In the genomic region with DNA sequence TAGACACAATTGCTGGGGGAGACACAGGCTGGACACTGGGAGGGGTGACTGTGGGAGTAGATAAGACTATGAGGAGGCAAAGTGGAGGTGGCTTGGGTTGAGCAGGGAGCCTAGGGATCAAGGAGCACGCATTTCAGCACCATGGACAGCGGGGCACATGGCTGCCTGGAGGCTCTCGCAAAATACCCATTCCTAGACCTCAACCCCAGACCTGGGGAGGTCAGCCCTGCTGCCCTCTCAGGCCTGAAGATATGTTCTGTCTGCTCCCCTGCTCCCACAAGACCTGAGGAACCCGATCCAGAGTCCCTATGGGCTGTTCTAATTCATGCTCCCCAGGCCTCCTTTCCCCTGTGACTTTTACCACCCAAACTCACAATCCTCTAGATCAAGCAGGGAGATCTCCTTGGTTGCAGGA, we compare ENCODE assay signal across 9 cellular contexts. TPM values are rescaled to one million over a fixed set of nuclear protein-coding genes. Genes with fewer than 3 reads are reported as not detected.
DNase-seq lines count a peak whose midpoint lies in the region; ATAC-seq and TF ChIP-seq lines count a peak whose summit lies in the region.
"Had no signal": no experiment of that assay in that cellular context is flagged by ENCODE, and none has a peak within 500 bp of the region (broad histone marks: within the 10 kb centered on the region; RNA-seq: fewer than 3 reads in every experiment).

No MANE protein-coding gene starts in this region.

- H3K4me3 ChIP-seq in AG10803 (ENCODE audit: low read length) = no peak overlapping the region
- H3K4me3 ChIP-seq in fibroblast of pulmonary artery (replicated peaks; ENCODE audit: low read depth, low read length) = no peak overlapping the region

- DNase-seq in AG10803 (ENCODE audit: low read depth) = peak; percentile 19
- DNase-seq in HT1080 (ENCODE audit: low read depth) = peak; percentile 37
- peak; percentile 65 for DNase-seq in activated CD4-positive, alpha-beta T cell treated with anti-CD3 and anti-CD28 coated beads for 48 hours
- peak; percentile 59 for DNase-seq in fibroblast of pulmonary artery (ENCODE audit: low read depth)
- peak; percentile 48 to 63 for DNase-seq in stimulated activated CD4-positive, alpha-beta T cell treated with anti-CD3 and anti-CD28 coated beads, Interleukin-2, amount 100 ng/mL, for 24 hours
- DNase-seq in globus pallidus (ENCODE audit: low spot score) = no peak
- DNase-seq in D341Med (ENCODE audit: low spot score) = no peak

- no peak for ATAC-seq in HG03135 (IDR thresholded peaks at IDR 0.05; ENCODE audit: unreplicated experiment)

- TF ChIP-seq CTCF in AG10803 (conservative IDR thresholded peaks at IDR 0.05; ENCODE audit: low read length) = no peak
- TF ChIP-seq CTCF in fibroblast of pulmonary artery (IDR thresholded peaks at IDR 0.05; ENCODE audit: low read length, missing control alignments) = no peak

RNA-seq across cellular contexts. Expression of gene CPEB1, which starts 16.0 kb away (rescaled TPM):
- total RNA-seq in HT1080 (2014; rRNA removed; shearing (Covaris generic)) = 0.11 and 0.94 TPM in 2 replicates
- 0.26 and 0.55 TPM in 2 replicates for polyA plus RNA-seq in HT1080 (2015; cell fraction: cytosol; rRNA removed)
- polyA plus RNA-seq in HT1080 (2015; cell fraction: nucleus; rRNA removed) = 0.40 and 0.78 TPM in 2 replicates

RNA-seq across cellular contexts. Expression of gene AP3B2, which starts 46.5 kb away (rescaled TPM):
- total RNA-seq in HT1080 (2014; rRNA removed; shearing (Covaris generic)) = not detected in 2 replicates
- not detected in 2 replicates for polyA plus RNA-seq in HT1080 (2015; cell fraction: cytosol; rRNA removed)
- polyA plus RNA-seq in HT1080 (2015; cell fraction: nucleus; rRNA removed) = not detected in 2 replicates
- total RNA-seq: pulmonary artery endothelial cell had no signal

Comparison
In these comparisons a context has a peak if more than half of its experiments do, and no peak if none do; other contexts are left out.
1. DNase-seq: peak in AG10803 (single experiment), HT1080 (single experiment), activated CD4-positive, alpha-beta T cell treated with anti-CD3 and anti-CD28 coated beads for 48 hours (single experiment), fibroblast of pulmonary artery (single experiment) and stimulated activated CD4-positive, alpha-beta T cell treated with anti-CD3 and anti-CD28 coated beads, Interleukin-2, amount 100 ng/mL, for 24 hours (2 of 2); none in globus pallidus (single experiment) and D341Med (single experiment).